Comparison of ENCODE assay signal across 8 cellular contexts in the genomic region with DNA sequence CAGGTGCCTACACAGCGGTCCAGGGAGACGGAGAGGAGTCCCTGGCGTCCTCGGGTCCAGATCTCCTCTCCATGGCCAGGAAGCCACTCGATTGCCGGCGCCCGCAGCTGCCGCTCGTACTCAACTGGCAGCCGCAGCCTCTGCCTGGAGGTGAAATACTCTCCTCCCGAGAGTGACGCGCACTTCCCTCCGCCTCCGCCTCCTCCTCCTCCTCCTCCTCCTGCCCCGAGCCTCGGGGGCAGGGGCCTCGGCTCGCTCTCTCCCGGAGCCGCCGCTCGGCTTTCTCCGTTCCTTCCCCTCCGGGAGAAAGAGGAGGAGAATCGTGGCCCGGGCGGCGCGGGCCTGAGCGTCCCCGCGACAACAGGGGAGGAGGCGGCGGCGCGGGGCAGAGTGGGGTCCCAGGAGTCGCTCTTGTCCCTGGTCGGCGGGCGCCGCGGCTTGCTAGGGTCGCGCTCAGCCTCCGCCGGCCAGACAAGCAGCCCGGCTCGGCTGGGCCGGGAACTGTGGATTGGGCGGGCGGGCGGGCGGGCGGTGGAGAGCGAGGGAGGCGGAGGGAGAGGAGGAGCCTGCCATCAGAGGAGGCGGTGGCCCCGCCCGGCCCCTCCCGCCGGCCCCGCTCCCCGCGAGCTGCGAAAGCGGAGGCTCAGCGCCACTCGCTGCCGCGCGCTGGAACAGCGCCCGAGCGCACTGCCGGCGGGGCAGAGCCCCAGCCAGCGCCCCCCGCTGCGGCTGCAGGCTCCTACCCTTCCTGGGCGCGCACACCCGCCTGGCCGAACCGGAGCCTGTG. TPM values are rescaled to one million over a fixed set of nuclear protein-coding genes. Genes with fewer than 3 reads are reported as not detected.
DNase-seq lines count a peak whose midpoint lies in the region; ATAC-seq and TF ChIP-seq lines count a peak whose summit lies in the region.

A gene with protein sequence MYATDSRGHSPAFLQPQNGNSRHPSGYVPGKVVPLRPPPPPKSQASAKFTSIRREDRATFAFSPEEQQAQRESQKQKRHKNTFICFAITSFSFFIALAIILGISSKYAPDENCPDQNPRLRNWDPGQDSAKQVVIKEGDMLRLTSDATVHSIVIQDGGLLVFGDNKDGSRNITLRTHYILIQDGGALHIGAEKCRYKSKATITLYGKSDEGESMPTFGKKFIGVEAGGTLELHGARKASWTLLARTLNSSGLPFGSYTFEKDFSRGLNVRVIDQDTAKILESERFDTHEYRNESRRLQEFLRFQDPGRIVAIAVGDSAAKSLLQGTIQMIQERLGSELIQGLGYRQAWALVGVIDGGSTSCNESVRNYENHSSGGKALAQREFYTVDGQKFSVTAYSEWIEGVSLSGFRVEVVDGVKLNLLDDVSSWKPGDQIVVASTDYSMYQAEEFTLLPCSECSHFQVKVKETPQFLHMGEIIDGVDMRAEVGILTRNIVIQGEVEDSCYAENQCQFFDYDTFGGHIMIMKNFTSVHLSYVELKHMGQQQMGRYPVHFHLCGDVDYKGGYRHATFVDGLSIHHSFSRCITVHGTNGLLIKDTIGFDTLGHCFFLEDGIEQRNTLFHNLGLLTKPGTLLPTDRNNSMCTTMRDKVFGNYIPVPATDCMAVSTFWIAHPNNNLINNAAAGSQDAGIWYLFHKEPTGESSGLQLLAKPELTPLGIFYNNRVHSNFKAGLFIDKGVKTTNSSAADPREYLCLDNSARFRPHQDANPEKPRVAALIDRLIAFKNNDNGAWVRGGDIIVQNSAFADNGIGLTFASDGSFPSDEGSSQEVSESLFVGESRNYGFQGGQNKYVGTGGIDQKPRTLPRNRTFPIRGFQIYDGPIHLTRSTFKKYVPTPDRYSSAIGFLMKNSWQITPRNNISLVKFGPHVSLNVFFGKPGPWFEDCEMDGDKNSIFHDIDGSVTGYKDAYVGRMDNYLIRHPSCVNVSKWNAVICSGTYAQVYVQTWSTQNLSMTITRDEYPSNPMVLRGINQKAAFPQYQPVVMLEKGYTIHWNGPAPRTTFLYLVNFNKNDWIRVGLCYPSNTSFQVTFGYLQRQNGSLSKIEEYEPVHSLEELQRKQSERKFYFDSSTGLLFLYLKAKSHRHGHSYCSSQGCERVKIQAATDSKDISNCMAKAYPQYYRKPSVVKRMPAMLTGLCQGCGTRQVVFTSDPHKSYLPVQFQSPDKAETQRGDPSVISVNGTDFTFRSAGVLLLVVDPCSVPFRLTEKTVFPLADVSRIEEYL (N-terminal part only) (minus strand): TSS at position 126 of the 787 bp plus-strand sequence. CDS start 18,140 bp downstream, outside the sequence.

- no peaks in the 10 kb centered on the region for H3K9me2 ChIP-seq in PC-3 (replicated peaks; ENCODE audit: low read length)

- no peaks in the 10 kb centered on the region for H3K27me3 Mint-ChIP-seq in activated T-cell treated with anti-CD3 and anti-CD28 coated beads, Interleukin-2, amount 50 U/mL, for 4 hours (ENCODE audit: low read depth)

- ATAC-seq in GM21447 (IDR thresholded peaks at IDR 0.05; ENCODE audit: unreplicated experiment) (peak; percentile 60), PC-3 (peak; percentile 60)
- peak; percentile 84 to 87 for ATAC-seq in activated T-cell treated with anti-CD3 and anti-CD28 coated beads, Interleukin-2, amount 50 U/mL, for 4 hours

- BruUV-seq in PC-3 (replicated peaks; lab: Mats Ljungman, UMichigan): no TSS peak

- H3K9ac ChIP-seq in HUES64 (ENCODE audit: low read depth, low read length) (peak within 1 kb of the TSS; percentile 94), PC-3 (ENCODE audit: low read length) (peak within 1 kb of the TSS; percentile 80), muscle layer of colon (ENCODE audit: low read length) (peak within 1 kb of the TSS; percentile 63)

- H3K36me3 Mint-ChIP-seq in activated T-cell treated with anti-CD3 and anti-CD28 coated beads, Interleukin-2, amount 50 U/mL, for 4 hours (ENCODE audit: insufficient read depth): peaks cover 4% of the 10 kb centered on the region

- POLR2A ChIA-PET in PC-3 (lab: Charles Lee; ENCODE audit: unreplicated experiment): interaction anchor here (0.5 to 0.7 kb wide), 5 partner anchors 12 to 1156 kb away, joined by 3 to 11 read pairs (median 8); no protein-coding TSS in a partner anchor

- under 1% methylated on average over 84 of the region's 86 CpGs for WGBS in HUES64
- WGBS in esophagus, 2 donors: 0 to 1% methylated on average over 50 to 85 of the region's 86 CpGs

- CTCF ChIA-PET in PC-3 (lab: Charles Lee): interaction anchor here (0.5 to 1.3 kb wide), 6 partner anchors 13 to 282 kb away, joined by 3 to 8 read pairs (median 4); no protein-coding TSS in a partner anchor

- H3F3A ChIP-seq in PC-3 (ENCODE audit: low read length, unreplicated experiment): peaks cover 9% of the 10 kb centered on the region

- no peaks in the 10 kb centered on the region for H3K36me3 ChIP-seq in HUES64 (ENCODE audit: insufficient read depth, low read length)
- no peaks in the 10 kb centered on the region for H3K36me3 ChIP-seq in PC-3 (ENCODE audit: low read depth, low read length)
- no peaks in the 10 kb centered on the region for H3K36me3 ChIP-seq in esophagus (ENCODE audit: control insufficient read depth in 2 of 2, insufficient read depth in 2 of 2, low read length in 1 of 2)
- H3K36me3 ChIP-seq in muscle layer of colon (ENCODE audit: insufficient read depth, low read length): no peaks in the 10 kb centered on the region

- peak within 1 kb of the TSS; percentile 96 for H3K4me3 Mint-ChIP-seq in activated T-cell treated with anti-CD3 and anti-CD28 coated beads, Interleukin-2, amount 50 U/mL, for 4 hours

- H3K9me3 ChIP-seq in HUES64 (ENCODE audit: insufficient read depth, low read depth, low read length) (no peaks in the 10 kb centered on the region), PC-3 (ENCODE audit: low read length) (no peaks in the 10 kb centered on the region), esophagus (ENCODE audit: control insufficient read depth in 2 of 2, insufficient read depth in 1 of 2, low read depth in 1 of 2, low read length in 1 of 2) (no peaks in the 10 kb centered on the region), muscle layer of colon (ENCODE audit: low read length) (no peaks in the 10 kb centered on the region)

- peak; percentile 21; the same call in 1 of the 2 replicates for TF ChIP-seq CTCF in PC-3 (conservative IDR thresholded peaks at IDR 0.05; ENCODE audit: low read depth, low read length)

- H3K79me2 ChIP-seq in PC-3 (ENCODE audit: low read length): peaks cover 45% of the 10 kb centered on the region

- peaks cover 26% of the 10 kb centered on the region for H4K20me1 ChIP-seq in PC-3 (ENCODE audit: low read length)

- peak within 1 kb of the TSS; percentile 100 for H3K4me2 ChIP-seq in PC-3 (ENCODE audit: low read length)

- H3K27me3 ChIP-seq in HUES64 (ENCODE audit: insufficient read depth, low read length) (peaks cover 9% of the 10 kb centered on the region; the same call in 1 of the 2 replicates), PC-3 (ENCODE audit: low read length) (no peaks in the 10 kb centered on the region), esophagus (ENCODE audit: control insufficient read depth in 1 of 2, insufficient read depth in 2 of 2, low read length in 2 of 2) (no peaks in the 10 kb centered on the region), muscle layer of colon (ENCODE audit: control insufficient read depth in 1 of 2, insufficient read depth in 2 of 2, low read length in 2 of 2) (no peaks in the 10 kb centered on the region)

- no peaks in the 10 kb centered on the region for H3K9me3 Mint-ChIP-seq in activated T-cell treated with anti-CD3 and anti-CD28 coated beads, Interleukin-2, amount 50 U/mL, for 4 hours

- H3K4me1 ChIP-seq in HUES64 (ENCODE audit: insufficient read depth, low read length) (peaks cover 39% of the 10 kb centered on the region), PC-3 (ENCODE audit: insufficient read depth, low read length) (peaks cover 43% of the 10 kb centered on the region), esophagus (ENCODE audit: control insufficient read depth in 2 of 2, insufficient read depth in 2 of 2, low read length in 1 of 2) (peaks cover 0 to 3% of the 10 kb centered on the region in 2 donors), muscle layer of colon (ENCODE audit: insufficient read depth, low read length) (peaks cover 21% of the 10 kb centered on the region)

- peaks cover 39% of the 10 kb centered on the region for H3K4me1 Mint-ChIP-seq in activated T-cell treated with anti-CD3 and anti-CD28 coated beads, Interleukin-2, amount 50 U/mL, for 4 hours (ENCODE audit: low read depth)

- intact Hi-C loops in PC-3 (cut with micrococcal nuclease): loop anchor here (1.0 to 5.0 kb wide), 6 partner anchors 42 to 481 kb away; a partner anchor contains a TSS

- peak within 1 kb of the TSS; percentile 93 for H3K27ac ChIP-seq in HUES64 (ENCODE audit: low read depth, low read length)
- H3K27ac ChIP-seq in PC-3 (ENCODE audit: low read length): peak within 1 kb of the TSS; percentile 66
- peak within 1 kb of the TSS; percentile 94 to 96 for H3K27ac ChIP-seq in esophagus (ENCODE audit: low read depth in 2 of 2, low read length in 1 of 2)
- peak within 1 kb of the TSS; percentile 80 for H3K27ac ChIP-seq in muscle layer of colon (ENCODE audit: low read depth, low read length)

- H2AFZ ChIP-seq in PC-3 (ENCODE audit: low read length): peak within 1 kb of the TSS; percentile 83

- peak; percentile 81 for DNase-seq in DMS153 (lab: John Stamatoyannopoulos, UW)
- DNase-seq in PC-3: peak; percentile 81
- peak; percentile 87 for DNase-seq in activated T-cell treated with anti-CD3 and anti-CD28 coated beads, Interleukin-2, amount 50 U/mL, for 4 hours
- peak; percentile 71 for DNase-seq in stimulated activated CD8-positive, alpha-beta memory T cell treated with anti-CD3 and anti-CD28 coated beads, Interleukin-7, amount 100 ng/mL, for 24 hours (ENCODE audit: low read depth)

- H3K4me3 ChIP-seq in HUES64 (ENCODE audit: low read length) (peak within 1 kb of the TSS; percentile 96), PC-3 (ENCODE audit: low read length) (peak within 1 kb of the TSS; percentile 97), esophagus (ENCODE audit: low read depth in 1 of 2, low read length in 2 of 2) (peak within 1 kb of the TSS; percentile 73 to 83), muscle layer of colon (ENCODE audit: low read depth in 1 of 2, low read length in 2 of 2) (peak within 1 kb of the TSS; percentile 78 to 86)

RNA-seq across cellular contexts. Expression of the gene that starts here (rescaled TPM):
- 56.8 TPM for polyA plus RNA-seq in HUES64 (2013, experiment 1 of 2)
- polyA plus RNA-seq in HUES64 (2013, experiment 2 of 2): 57.7 TPM
- 10.1 and 16.0 TPM in 2 replicates for total RNA-seq in PC-3 (2014; rRNA removed)
- 10 to 100 TPM; 51.1 to 71.9 (median 66.2) TPM for total RNA-seq in activated T-cell treated with anti-CD3 and anti-CD28 coated beads, Interleukin-2, amount 50 U/mL, for 4 hours
- 1 to 10 TPM; 5.5 to 5.8 TPM for polyA plus RNA-seq in esophagus

Comparison
In these comparisons a context has a peak if more than half of its experiments do, and no peak if none do; other contexts are left out.
1. Peak in every context shown above with its lines: DNase-seq, ATAC-seq, H3K4me3 ChIP-seq and H3K27ac ChIP-seq.